ENCODE assay signal across 8 cellular contexts in the genomic region with DNA sequence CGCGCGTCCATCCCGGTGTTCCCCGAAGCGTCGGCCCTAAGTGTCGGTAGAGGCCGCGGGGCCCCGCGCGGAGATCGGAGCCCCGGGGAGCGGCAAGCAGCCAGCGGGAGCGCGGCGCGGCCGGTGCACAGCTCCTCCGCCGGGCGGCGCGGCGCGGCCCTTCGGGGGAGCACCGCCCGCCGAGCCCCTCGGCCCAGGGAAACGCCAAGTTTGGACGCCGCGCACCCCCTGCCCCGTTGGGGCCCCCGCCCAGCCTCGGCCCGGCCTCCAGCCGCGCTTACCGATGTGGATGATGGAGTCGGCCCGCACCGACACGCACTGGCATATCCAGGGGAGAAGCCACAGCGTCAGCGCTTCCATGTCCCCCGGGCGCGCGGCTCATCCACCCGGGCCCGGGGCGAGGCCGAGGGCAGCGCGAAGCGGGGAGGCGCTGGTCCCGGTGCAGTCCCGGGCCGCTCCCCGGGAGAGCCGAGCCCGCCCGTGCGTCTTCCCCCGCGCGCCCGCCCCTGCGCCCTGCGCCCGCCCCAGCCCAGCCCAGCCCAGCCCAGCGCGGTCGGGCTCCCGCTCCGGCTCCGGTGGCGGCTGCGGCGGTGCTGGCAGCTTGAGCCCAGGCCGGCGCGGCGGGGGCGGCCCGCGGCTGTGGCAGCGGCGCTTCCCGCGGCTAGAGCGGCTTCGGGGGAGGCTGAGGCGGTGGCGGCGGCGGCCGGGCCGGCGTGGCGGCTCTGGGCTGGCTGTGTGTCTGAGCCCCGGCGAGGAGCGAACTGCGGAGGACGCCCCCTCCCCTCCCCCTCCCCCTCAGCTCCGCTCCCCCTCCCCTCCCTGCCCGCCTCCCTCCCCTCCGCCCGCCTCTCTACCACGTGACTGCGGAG. TPM values are rescaled to one million over a fixed set of nuclear protein-coding genes. Genes with fewer than 3 reads are reported as not detected.
DNase-seq lines count a peak whose midpoint lies in the region; ATAC-seq and TF ChIP-seq lines count a peak whose summit lies in the region.

Gene GRID1 (minus strand): TSS at position 763 of the 869 bp plus-strand sequence.

- H3K4me3 ChIP-seq in A673 (ENCODE audit: low read depth, low read length, poor library complexity, severe bottlenecking), result peak within 1 kb of the TSS; percentile 36
- H3K4me3 ChIP-seq in breast epithelium, result peak within 1 kb of the TSS; percentile 55 to 77 (median 62)
- H3K4me3 ChIP-seq in kidney epithelial cell (ENCODE audit: low read depth, low read length), result peak within 1 kb of the TSS; percentile 6

- TF ChIP-seq CTCF in A673 (conservative IDR thresholded peaks at IDR 0.05; ENCODE audit: low read depth, low read length) (no peak), breast epithelium (IDR thresholded peaks at IDR 0.05) (no peak), kidney epithelial cell (IDR thresholded peaks at IDR 0.05; ENCODE audit: insufficient read depth, low read length, poor library complexity, severe bottlenecking) (no peak)

- no peak within 1 kb of the TSS for H3K27ac Mint-ChIP-seq in stimulated activated effector memory CD8-positive, alpha-beta T cell treated with anti-CD3 and anti-CD28 coated beads, Interleukin-12 subunit alpha, Interleukin-12 subunit beta, amount 100 ng/mL, for 72 hours

- intact Hi-C loops in A673 (cut with micrococcal nuclease; ENCODE audit: unreplicated experiment) (no loop called here), breast epithelium (cut with DNase I; ENCODE audit: low total_unique reads) (no loop called here)

- BruUV-seq in A673 (replicated peaks; lab: Mats Ljungman, UMichigan), result no TSS peak

- H3K36me3 Mint-ChIP-seq in stimulated activated effector memory CD8-positive, alpha-beta T cell treated with anti-CD3 and anti-CD28 coated beads, Interleukin-12 subunit alpha, Interleukin-12 subunit beta, amount 100 ng/mL, for 72 hours, result no peaks in the 10 kb centered on the region

- H3K4me1 Mint-ChIP-seq in stimulated activated effector memory CD8-positive, alpha-beta T cell treated with anti-CD3 and anti-CD28 coated beads, Interleukin-12 subunit alpha, Interleukin-12 subunit beta, amount 100 ng/mL, for 72 hours, result peaks cover 16% of the 10 kb centered on the region

- H3K9me3 Mint-ChIP-seq in stimulated activated effector memory CD8-positive, alpha-beta T cell treated with anti-CD3 and anti-CD28 coated beads, Interleukin-12 subunit alpha, Interleukin-12 subunit beta, amount 100 ng/mL, for 72 hours, result no peaks in the 10 kb centered on the region

- DNase-seq in A673 (ENCODE audit: low spot score) (peak; percentile 37), NCI-H345 (lab: John Stamatoyannopoulos, UW) (peak; percentile 53), breast epithelium (ENCODE audit: low spot score in 2 of 2) (peak in 1 of 2 donors; percentile 49), kidney epithelial cell (ENCODE audit: low read depth) (no peak), pons (ENCODE audit: low spot score) (no peak)
- no peak for DNase-seq in stimulated activated effector memory CD8-positive, alpha-beta T cell treated with anti-CD3 and anti-CD28 coated beads, Interleukin-12 subunit alpha, Interleukin-12 subunit beta, amount 100 ng/mL, for 72 hours (ENCODE audit: low spot score in 2 of 2)

- H3K9me3 ChIP-seq in A673 (ENCODE audit: low read depth, low read length, poor library complexity, severe bottlenecking) (no peaks in the 10 kb centered on the region), breast epithelium (no peaks in the 10 kb centered on the region)

- H3K4me1 ChIP-seq in A673 (ENCODE audit: insufficient read depth, low read length, poor library complexity, severe bottlenecking) (peaks cover 4% of the 10 kb centered on the region), breast epithelium (peaks cover 0 to 7% of the 10 kb centered on the region in 2 donors)

- H3K27ac ChIP-seq in A673 (ENCODE audit: low read depth, low read length, poor library complexity, severe bottlenecking) (no peak within 1 kb of the TSS), breast epithelium (peak within 1 kb of the TSS in 1 of 2 donors; percentile 76)

- H3K36me3 ChIP-seq in A673 (ENCODE audit: insufficient read depth, low read length, poor library complexity, severe bottlenecking), result no peaks in the 10 kb centered on the region
- no peaks in the 10 kb centered on the region for H3K36me3 ChIP-seq in breast epithelium
- no peaks in the 10 kb centered on the region for H3K36me3 ChIP-seq in kidney epithelial cell (ENCODE audit: control insufficient read depth, insufficient read depth, low read length)

- H3K4me3 Mint-ChIP-seq in stimulated activated effector memory CD8-positive, alpha-beta T cell treated with anti-CD3 and anti-CD28 coated beads, Interleukin-12 subunit alpha, Interleukin-12 subunit beta, amount 100 ng/mL, for 72 hours, result peak within 1 kb of the TSS; percentile 57

- POLR2A ChIA-PET in A673 (lab: Charles Lee; ENCODE audit: low non-redundant PET), result no interaction called here

- H3K27me3 ChIP-seq in A673 (replicated peaks; ENCODE audit: insufficient read depth, low read depth, low read length, poor library complexity) (peaks cover 63% of the 10 kb centered on the region), breast epithelium (peaks cover 0 to 48% of the 10 kb centered on the region in 2 donors), kidney epithelial cell (ENCODE audit: control insufficient read depth, insufficient read depth, low read length) (peaks cover 81% of the 10 kb centered on the region)

- CTCF ChIA-PET in A673 (lab: Charles Lee), result no interaction called here

- ATAC-seq in GM18868 (IDR thresholded peaks at IDR 0.05; ENCODE audit: unreplicated experiment) (peak; percentile 24), GM21526 (IDR thresholded peaks at IDR 0.05; ENCODE audit: low FRiP score, unreplicated experiment) (no peak)
- peak; percentile 23 for ATAC-seq in stimulated activated effector memory CD8-positive, alpha-beta T cell treated with anti-CD3 and anti-CD28 coated beads, Interleukin-12 subunit alpha, Interleukin-12 subunit beta, amount 100 ng/mL, for 72 hours

- no peak for TF ChIP-seq POLR2A in breast epithelium (IDR thresholded peaks at IDR 0.05)

RNA-seq across cellular contexts. Expression of gene GRID1, which starts in this region (rescaled TPM):
- total RNA-seq in A673 (2021), result not detected in 2 replicates
- total RNA-seq in breast epithelium, result 1 to 10 TPM; 2.3 to 8.5 (median 5.9) TPM
- total RNA-seq in kidney epithelial cell, result 0.33 and 2.3 TPM in 2 replicates

Comparison
In these comparisons a context has a peak if more than half of its experiments do, and no peak if none do; other contexts are left out.
1. Peak in DNase-seq and H3K4me3 ChIP-seq in A673; RNA of the gene not detected or under 1 TPM.
2. H3K4me3 ChIP-seq: peak in every context shown above with its lines; median percentile 62 in breast epithelium; 36 in A673; 6 in kidney epithelial cell.